ENCODE assay signal across 1 cellular context in genomic region chr2:15746354-15747171, GRCh38.
TF ChIP-seq lines count a peak whose summit lies in the region.

No MANE protein-coding gene starts in this region.

TF ChIP-seq in GM23338, 12 proteins besides CTCF, POLR2A, EP300 and RAD21:
- no peak for TF ChIP-seq CREB1 (CRISPR knock-in tag; IDR thresholded peaks at IDR 0.05; ENCODE audit: low read depth)
- no peak for TF ChIP-seq ZNF114 (CRISPR knock-in tag; IDR thresholded peaks at IDR 0.05)
- TF ChIP-seq EZH2 (IDR thresholded peaks at IDR 0.05; ENCODE audit: low read depth, unreplicated experiment): no peak
- no peak for TF ChIP-seq NANOG (IDR thresholded peaks at IDR 0.05; ENCODE audit: borderline replicate concordance)
- no peak for TF ChIP-seq ETS1 (IDR thresholded peaks at IDR 0.05)
- no peak for TF ChIP-seq ZNF462 (CRISPR knock-in tag; IDR thresholded peaks at IDR 0.05)
- no peak for TF ChIP-seq ZNF331 (CRISPR knock-in tag; IDR thresholded peaks at IDR 0.05; ENCODE audit: low read depth)
- TF ChIP-seq EZH2phosphoT487 (IDR thresholded peaks at IDR 0.05; ENCODE audit: unreplicated experiment): no peak
- no peak for TF ChIP-seq REST (IDR thresholded peaks at IDR 0.05; ENCODE audit: unreplicated experiment)
- TF ChIP-seq STAT1 (IDR thresholded peaks at IDR 0.05; ENCODE audit: unreplicated experiment): no peak
